ENCODE assay signal across 27 cellular contexts in the genomic region with DNA sequence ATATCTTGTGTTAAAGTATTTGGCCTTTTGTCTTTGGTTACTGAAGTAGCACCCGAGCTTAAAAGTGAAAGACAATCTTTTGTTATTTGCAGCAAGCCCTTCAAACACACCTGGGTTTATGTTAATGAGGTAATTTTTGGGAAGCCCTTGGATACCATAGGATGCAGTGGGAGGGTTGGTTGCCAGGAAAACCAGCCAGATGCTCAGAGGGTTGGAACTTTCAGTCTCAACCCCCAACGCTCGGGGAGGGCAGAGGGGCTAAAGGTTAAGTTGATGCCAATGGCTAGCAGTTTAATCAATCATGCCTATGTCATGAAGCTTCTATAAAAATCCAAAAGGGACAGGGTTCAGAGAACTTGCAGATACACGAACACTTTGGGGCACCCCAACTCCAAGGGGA.
"Had no signal": no experiment of that assay in that cellular context is flagged by ENCODE, and none has a peak within 500 bp of the region (broad histone marks: within the 10 kb centered on the region; RNA-seq: fewer than 3 reads in every experiment).

No MANE protein-coding gene starts in this region.

- H3K4me1 Mint-ChIP-seq: immature natural killer cell; mesothelial cell of epicardium; naive B cell; natural killer cell; neural progenitor cell; stimulated activated naive CD8-positive, alpha-beta T cell treated with anti-CD3 and anti-CD28 coated beads, Interleukin-15, amount 100 ng/mL, for 72 hours had no signal

- H3K9me3 Mint-ChIP-seq: naive B cell; natural killer cell; stimulated activated memory B cell treated with anti-CD40 and anti-IgM and Interleukin-4, amounts not matched to agents 10 μg/mL and 1 μg/mL and 100 μg/mL, for 72 hours; stimulated activated naive CD8-positive, alpha-beta T cell treated with anti-CD3 and anti-CD28 coated beads, Interleukin-15, amount 100 ng/mL, for 72 hours; type B pancreatic cell had no signal

- ATAC-seq: left colon; left lung; lower lobe of right lung; natural killer cell; right cardiac atrium; sciatic nerve; stimulated activated memory B cell treated with anti-CD40 and anti-IgM and Interleukin-4, amounts not matched to agents 10 μg/mL and 1 μg/mL and 100 μg/mL, for 72 hours; stimulated activated naive CD8-positive, alpha-beta T cell treated with anti-CD3 and anti-CD28 coated beads, Interleukin-15, amount 100 ng/mL, for 72 hours had no signal

- H3K36me3 Mint-ChIP-seq: immature natural killer cell; mesothelial cell of epicardium; naive B cell; natural killer cell; neural progenitor cell; stimulated activated memory B cell treated with anti-CD40 and anti-IgM and Interleukin-4, amounts not matched to agents 10 μg/mL and 1 μg/mL and 100 μg/mL, for 72 hours; type B pancreatic cell had no signal

- H3K4me3 Mint-ChIP-seq: immature natural killer cell; mesothelial cell of epicardium; naive B cell; natural killer cell; nephron progenitor cell; neural progenitor cell; stimulated activated memory B cell treated with anti-CD40 and anti-IgM and Interleukin-4, amounts not matched to agents 10 μg/mL and 1 μg/mL and 100 μg/mL, for 72 hours; stimulated activated naive CD8-positive, alpha-beta T cell treated with anti-CD3 and anti-CD28 coated beads, Interleukin-15, amount 100 ng/mL, for 72 hours; type B pancreatic cell had no signal

- H3K27me3 Mint-ChIP-seq: progenitor cell of endocrine pancreas; stimulated activated naive CD8-positive, alpha-beta T cell treated with anti-CD3 and anti-CD28 coated beads, Interleukin-15, amount 100 ng/mL, for 72 hours had no signal

- DNase-seq: hypothalamus; immature natural killer cell; kidney; left colon; left lung; lower lobe of right lung; mesendoderm; naive B cell; natural killer cell; nephron progenitor cell; occipital lobe; ovary; retina; right cardiac atrium; spleen; stimulated activated CD4-positive, alpha-beta T cell treated with anti-CD3 and anti-CD28 coated beads, Interleukin-4, amount 100 ng/mL, for 4 hours; stimulated activated CD8-positive, alpha-beta memory T cell treated with anti-CD3 and anti-CD28 coated beads, Interleukin-4, amount 100 ng/mL, for 48 hours; stimulated activated naive CD4-positive, alpha-beta T cell treated with Interleukin-2 at 50 U/mL for 16 hours; stimulated activated naive CD8-positive, alpha-beta T cell treated with anti-CD3 and anti-CD28 coated beads, Interleukin-15, amount 100 ng/mL, for 72 hours; substantia nigra; uterus had no signal

- H3K27ac Mint-ChIP-seq: immature natural killer cell; mesothelial cell of epicardium; naive B cell; natural killer cell; nephron progenitor cell; neural progenitor cell; progenitor cell of endocrine pancreas; stimulated activated memory B cell treated with anti-CD40 and anti-IgM and Interleukin-4, amounts not matched to agents 10 μg/mL and 1 μg/mL and 100 μg/mL, for 72 hours; stimulated activated naive CD8-positive, alpha-beta T cell treated with anti-CD3 and anti-CD28 coated beads, Interleukin-15, amount 100 ng/mL, for 72 hours; type B pancreatic cell had no signal
